In the genomic region with DNA sequence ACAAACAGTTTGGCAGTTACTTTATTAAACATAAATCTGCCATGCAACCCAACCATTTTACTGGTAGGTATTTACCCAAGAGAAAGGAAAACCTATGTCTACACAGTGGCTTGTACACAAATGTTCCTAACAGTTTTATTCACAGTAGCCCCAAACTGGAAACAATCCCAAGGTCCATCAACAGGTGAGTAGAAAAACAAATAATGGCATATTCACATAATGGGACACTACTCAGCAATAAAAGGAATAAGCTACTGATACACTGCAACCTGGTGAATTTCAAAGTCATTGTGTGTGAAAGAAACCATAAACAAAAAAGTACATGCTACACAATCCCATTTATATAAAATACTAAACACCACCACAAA, we compare ENCODE assay signal across 18 cellular contexts. TPM values are rescaled to one million over a fixed set of nuclear protein-coding genes. Genes with fewer than 3 reads are reported as not detected.
DNase-seq lines count a peak whose midpoint lies in the region; ATAC-seq and TF ChIP-seq lines count a peak whose summit lies in the region.
"Had no signal": no experiment of that assay in that cellular context is flagged by ENCODE, and none has a peak within 500 bp of the region (broad histone marks: within the 10 kb centered on the region; RNA-seq: fewer than 3 reads in every experiment).

No MANE protein-coding gene starts in this region.

- TF ChIP-seq POLR2A in body of pancreas (IDR thresholded peaks at IDR 0.05) = no peak

- intact Hi-C loops in body of pancreas (cut with DNase I) = no loop called here
- intact Hi-C loops in sciatic nerve (cut with DNase I) = no loop called here

- H3K36me3 ChIP-seq in body of pancreas (replicated peaks in 1 of 2; ENCODE audit: insufficient read depth in 1 of 2, low read depth in 2 of 2) = no peaks in the 10 kb centered on the region

- no peak overlapping the region for H3K27ac Mint-ChIP-seq in stimulated activated naive CD8-positive, alpha-beta T cell treated with anti-CD3 and anti-CD28 coated beads, Interleukin-15, amount 100 ng/mL, for 72 hours

- peak overlapping the region; percentile 14 to 57 for H3K4me3 Mint-ChIP-seq in stimulated activated naive CD8-positive, alpha-beta T cell treated with anti-CD3 and anti-CD28 coated beads, Interleukin-15, amount 100 ng/mL, for 72 hours

- TF ChIP-seq CTCF in body of pancreas (IDR thresholded peaks at IDR 0.05) = peak in 2 of 7 experiments; percentile 9 to 12

- H3K9me3 ChIP-seq in body of pancreas = no peaks in the 10 kb centered on the region
- H3K9me3 ChIP-seq: SJCRH30 had no signal

- peaks cover 69% of the 10 kb centered on the region for H3K4me1 ChIP-seq in body of pancreas

- peak overlapping the region; percentile 12 to 53 (median 50) for H3K27ac ChIP-seq in body of pancreas
- H3K27ac ChIP-seq: 22Rv1, BLaER1, RWPE1, SJCRH30 had no signal

- H3K4me3 ChIP-seq in body of pancreas = no peak overlapping the region
- H3K4me3 ChIP-seq: BLaER1, SJCRH30 had no signal

- peaks cover 0 to 7% of the 10 kb centered on the region in 2 donors for H3K9me3 Mint-ChIP-seq in stimulated activated naive CD8-positive, alpha-beta T cell treated with anti-CD3 and anti-CD28 coated beads, Interleukin-15, amount 100 ng/mL, for 72 hours

- peaks cover 83% of the 10 kb centered on the region for H3K4me1 Mint-ChIP-seq in stimulated activated naive CD8-positive, alpha-beta T cell treated with anti-CD3 and anti-CD28 coated beads, Interleukin-15, amount 100 ng/mL, for 72 hours

- no peaks in the 10 kb centered on the region for H3K27me3 Mint-ChIP-seq in stimulated activated naive CD8-positive, alpha-beta T cell treated with anti-CD3 and anti-CD28 coated beads, Interleukin-15, amount 100 ng/mL, for 72 hours

- ATAC-seq in stimulated activated naive CD8-positive, alpha-beta T cell treated with anti-CD3 and anti-CD28 coated beads, Interleukin-15, amount 100 ng/mL, for 72 hours = no peak
- ATAC-seq in stimulated activated naive CD8-positive, alpha-beta T cell treated with anti-CD3 and anti-CD28 coated beads, Interleukin-15, Interleukin-2, amounts not matched to agents 100 U/mL and 50 U/mL, for 24 hours = no peak
- ATAC-seq in body of pancreas = peak; percentile 90
- ATAC-seq in sciatic nerve = no peak
- ATAC-seq in HG02981 (IDR thresholded peaks at IDR 0.05; ENCODE audit: unreplicated experiment) = no peak

- H3K27me3 ChIP-seq in body of pancreas = no peaks in the 10 kb centered on the region
- H3K27me3 ChIP-seq: BLaER1, SJCRH30 had no signal

- DNase-seq in NCI-H345 (lab: John Stamatoyannopoulos, UW) (peak; percentile 4), NCI-H345 treated with DMSO at 0.1 percent for 48 hours (lab: John Stamatoyannopoulos, UW; ENCODE audit: unreplicated experiment) (no peak), body of pancreas (peak in 2 of 4 donors; percentile 43 to 63), sciatic nerve (ENCODE audit: low spot score) (no peak), dedifferentiated amniotic fluid mesenchymal stem cell (ENCODE audit: extremely low spot score) (no peak)
- DNase-seq in stimulated activated naive CD8-positive, alpha-beta T cell treated with anti-CD3 and anti-CD28 coated beads, Interleukin-15, amount 100 ng/mL, for 72 hours = no peak
- no peak for DNase-seq in stimulated activated naive CD8-positive, alpha-beta T cell treated with anti-CD3 and anti-CD28 coated beads, Interleukin-15, Interleukin-2, amounts not matched to agents 100 U/mL and 50 U/mL, for 24 hours
- DNase-seq: DMS153; NCI-H1417 treated with DMSO at 0.1 percent for 48 hours; NCI-H2029; NCI-H524 treated with DMSO at 0.1 percent for 48 hours; NK-92 treated with Interleukin-12 subunit alpha and Interleukin-12 subunit beta, amount 100 ng/mL, for 24 hours; OCI-M1; SJCRH30 had no signal

RNA-seq across cellular contexts. Expression of gene KYAT3, which starts 12.7 kb away (rescaled TPM):
- total RNA-seq in body of pancreas (10 to 100 TPM; 16.8 to 21.0 TPM), sciatic nerve (34.2 TPM)

RNA-seq across cellular contexts. Expression of gene RBMXL1, which starts 12.7 kb away (rescaled TPM):
- total RNA-seq in body of pancreas (10 to 100 TPM; 11.2 to 13.5 TPM), sciatic nerve (25.6 TPM)

RNA-seq across cellular contexts. Expression of gene GBP3, which starts 42.9 kb away (rescaled TPM):
- total RNA-seq in body of pancreas = 1 to 10 TPM; 8.0 to 8.2 TPM
- total RNA-seq in sciatic nerve = 25.9 TPM
